ENCODE assay signal across 19 cellular contexts in the genomic region with DNA sequence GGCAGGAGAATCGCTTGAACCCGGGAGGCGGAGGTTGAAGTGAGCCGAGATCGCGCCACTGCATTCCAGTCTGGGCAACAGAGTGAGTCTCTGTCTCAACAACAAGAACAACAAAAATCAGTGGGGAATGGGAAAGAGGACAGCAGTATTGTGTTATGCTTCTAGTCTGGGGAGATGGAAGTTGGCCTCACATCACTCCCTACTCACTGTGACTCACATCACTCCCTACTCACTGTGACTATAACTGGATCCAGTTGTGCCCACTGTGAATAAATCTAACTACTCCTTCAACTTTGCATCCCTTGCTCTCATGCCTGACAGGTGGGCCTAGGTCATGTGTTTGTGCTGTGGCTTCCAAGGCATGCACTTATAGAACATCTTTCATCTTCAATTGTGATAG.
"Had no signal": no experiment of that assay in that cellular context is flagged by ENCODE, and none has a peak within 500 bp of the region (broad histone marks: within the 10 kb centered on the region; RNA-seq: fewer than 3 reads in every experiment).

No MANE protein-coding gene starts in this region.

- H3K9me3 ChIP-seq: gastroesophageal sphincter, tibial artery had no signal

- ATAC-seq: activated T-cell treated with anti-CD3 and anti-CD28 coated beads, Interleukin-2, amount 50 U/mL, for 4 hours; gastroesophageal sphincter; left ventricle myocardium superior; natural killer cell; WTC11 had no signal

- H3K36me3 ChIP-seq: gastroesophageal sphincter, tibial artery had no signal

- H3K27ac ChIP-seq: coronary artery, epithelial cell of prostate, gastroesophageal sphincter, tibial artery had no signal

- H3K4me3 ChIP-seq: coronary artery, gastroesophageal sphincter, tibial artery had no signal

- H3K27me3 ChIP-seq: gastroesophageal sphincter, tibial artery had no signal

- DNase-seq: activated CD4-positive, alpha-beta T cell treated with anti-CD3 and anti-CD28 coated beads, Interleukin-2, amount 50 U/mL, for 4 hours; activated CD8-positive, alpha-beta memory T cell treated with anti-CD3 and anti-CD28 coated beads for 24 hours; activated CD8-positive, alpha-beta memory T cell treated with anti-CD3 and anti-CD28 coated beads, Interleukin-2, amount 50 U/mL, for 4 hours; activated naive CD4-positive, alpha-beta T cell treated with Interleukin-2 at 50 U/mL for 16 hours; activated T-cell treated with anti-CD3 and anti-CD28 coated beads, Interleukin-2, amount 50 U/mL, for 4 hours; amygdala; cerebellar nuclear complex; head of caudate nucleus; hypothalamus; left ventricle myocardium superior; midbrain; natural killer cell; retina; T-helper 9 cell; tibial artery had no signal
